Comparison of ENCODE assay signal across 1 cellular context in the genomic region with DNA sequence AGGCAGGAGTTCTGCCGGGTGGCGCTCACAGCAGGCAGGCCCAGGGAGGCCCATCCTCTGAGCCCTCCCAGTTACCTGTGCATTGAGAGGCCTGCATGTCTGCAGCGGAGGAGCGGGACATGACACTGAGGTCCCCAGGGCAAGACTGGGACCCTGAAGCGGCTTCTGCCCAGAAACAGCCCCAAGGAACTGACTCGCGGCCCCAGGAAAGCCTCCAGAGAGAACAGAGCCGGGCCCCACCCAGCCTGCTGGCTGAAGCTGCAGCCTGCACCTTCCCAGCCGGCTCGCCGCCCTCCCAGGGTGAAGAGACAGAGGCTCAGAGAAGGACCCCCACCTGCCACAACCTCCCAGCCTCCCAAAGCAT.
TF ChIP-seq lines count a peak whose summit lies in the region.

No MANE protein-coding gene starts in this region.

TF ChIP-seq in WTC11, 78 proteins besides CTCF, POLR2A, EP300 and RAD21 (continued from another document):
- TF ChIP-seq, protein P1, sequence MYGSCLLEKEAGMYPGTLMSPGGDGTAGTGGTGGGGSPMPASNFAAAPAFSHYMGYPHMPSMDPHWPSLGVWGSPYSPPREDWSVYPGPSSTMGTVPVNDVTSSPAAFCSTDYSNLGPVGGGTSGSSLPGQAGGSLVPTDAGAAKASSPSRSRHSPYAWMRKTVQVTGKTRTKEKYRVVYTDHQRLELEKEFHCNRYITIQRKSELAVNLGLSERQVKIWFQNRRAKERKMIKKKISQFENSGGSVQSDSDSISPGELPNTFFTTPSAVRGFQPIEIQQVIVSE (CRISPR knock-in tag; IDR thresholded peaks at IDR 0.05; ENCODE audit: borderline replicate concordance) = no peak
TF ChIP-seq in WTC11: peak in this region for 0.
